21 cellular contexts compared by ENCODE assay signal in the genomic region with DNA sequence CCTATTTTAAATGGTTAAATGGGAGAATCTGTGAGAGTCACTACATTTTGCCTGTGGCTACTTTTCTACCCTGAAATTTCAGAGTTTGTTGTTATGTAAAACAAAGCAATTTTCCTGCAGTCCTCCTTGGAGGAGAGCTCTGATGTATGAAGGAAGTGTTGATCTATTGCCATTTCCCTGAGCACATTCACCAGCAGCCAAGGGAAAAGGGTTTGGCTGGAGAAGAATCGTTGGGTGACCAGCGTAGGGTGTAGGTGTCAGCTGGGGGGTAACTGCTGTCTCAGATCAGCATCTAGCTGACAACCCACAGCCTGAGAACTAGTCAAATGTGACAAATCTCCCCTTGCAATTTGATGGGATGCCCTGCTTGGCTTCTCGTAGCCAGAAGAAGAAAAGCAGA.
"Had no signal": no experiment of that assay in that cellular context is flagged by ENCODE, and none has a peak within 500 bp of the region (broad histone marks: within the 10 kb centered on the region; RNA-seq: fewer than 3 reads in every experiment).

No MANE protein-coding gene starts in this region.

- H3K27me3 ChIP-seq: esophagus squamous epithelium, gastrocnemius medialis, right lobe of liver, thyroid gland, upper lobe of right lung had no signal

- H3K36me3 ChIP-seq: esophagus squamous epithelium, gastrocnemius medialis, right lobe of liver, thyroid gland, upper lobe of right lung had no signal

- DNase-seq: activated CD4-positive, alpha-beta memory T cell treated with anti-CD3 and anti-CD28 coated beads for 36 hours; activated CD4-positive, alpha-beta T cell treated with anti-CD3 and anti-CD28 coated beads for 48 hours; activated CD4-positive, CD25-positive, alpha-beta regulatory T cell; activated effector memory CD4-positive, alpha-beta T cell treated with anti-CD3 and anti-CD28 coated beads, Interleukin-2, amount 50 U/mL, for 16 hours; activated naive CD4-positive, alpha-beta T cell treated with anti-CD3 and anti-CD28 coated beads, Interleukin-2, amount 10 ng/mL, durations not matched to agents 7 days and 5 days; cerebellar nuclear complex; esophagus squamous epithelium; gastrocnemius medialis; hippocampal formation; islet precursor cell; left cardiac atrium; nephron progenitor cell; occipital lobe; right lobe of liver; stimulated activated CD4-positive, alpha-beta T cell treated with anti-CD3 and anti-CD28 coated beads, Interleukin-1b, Interleukin-23, amount 100 ng/mL, for 48 hours; substantia nigra; T1000; thyroid gland; upper lobe of right lung had no signal

- H3K4me3 ChIP-seq: coronary artery, esophagus squamous epithelium, gastrocnemius medialis, right lobe of liver, skin epidermis, thyroid gland, upper lobe of right lung had no signal

- H3K9me3 ChIP-seq: esophagus squamous epithelium, gastrocnemius medialis, right lobe of liver, thyroid gland, upper lobe of right lung had no signal

- H3K4me1 ChIP-seq: esophagus squamous epithelium, gastrocnemius medialis, right lobe of liver, thyroid gland, upper lobe of right lung had no signal
